ENCODE assay signal across 27 cellular contexts in the genomic region with DNA sequence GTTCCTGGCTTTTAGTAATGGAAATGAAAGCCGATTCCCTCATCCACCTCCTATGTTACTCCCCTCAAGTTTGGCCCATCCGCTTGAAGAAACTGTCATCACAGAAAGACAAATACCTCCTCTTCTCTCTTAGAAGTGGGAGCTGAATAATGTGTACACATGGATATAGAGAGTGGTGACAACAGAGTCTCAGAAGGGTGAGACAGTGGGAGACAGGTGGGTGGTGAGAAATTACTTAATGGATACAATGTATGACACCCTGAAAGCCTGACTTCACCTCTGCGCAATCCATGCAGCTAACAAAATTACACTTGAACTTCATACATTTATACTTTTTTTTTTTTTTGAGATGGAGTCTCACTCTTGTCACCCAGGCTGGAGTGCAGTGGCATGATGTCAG.
"Had no signal": no experiment of that assay in that cellular context is flagged by ENCODE, and none has a peak within 500 bp of the region (broad histone marks: within the 10 kb centered on the region; RNA-seq: fewer than 3 reads in every experiment).

No MANE protein-coding gene starts in this region.

- H3K4me3 ChIP-seq: coronary artery, dorsolateral prefrontal cortex had no signal

- H3K36me3 Mint-ChIP-seq: activated naive CD8-positive, alpha-beta T cell had no signal

- DNase-seq: activated CD4-positive, alpha-beta T cell treated with anti-CD3 and anti-CD28 coated beads for 36 hours; activated CD4-positive, alpha-beta T cell treated with anti-CD3 and anti-CD28 coated beads, Interleukin-2, amount 10 ng/mL, durations not matched to agents 24 days and 14 days; activated CD4-positive, alpha-beta T cell treated with anti-CD3 and anti-CD28 coated beads, Interleukin-2, amount 50 U/mL, for 4 hours; activated CD4-positive, CD25-positive, alpha-beta regulatory T cell; activated CD4-positive, CD25-positive, alpha-beta regulatory T cell treated with anti-CD3 and anti-CD28 coated beads, Interleukin-2, amount 50 U/mL, for 72 hours; activated CD8-positive, alpha-beta memory T cell treated with anti-CD3 and anti-CD28 coated beads for 24 hours; activated CD8-positive, alpha-beta T cell treated with anti-CD3 and anti-CD28 coated beads for 36 hours; activated effector memory CD4-positive, alpha-beta T cell treated with Interleukin-2 at 50 U/mL for 16 hours; activated gamma-delta T cell treated with Interleukin-2 at 50 U/mL for 16 hours; activated naive CD4-positive, alpha-beta T cell treated with anti-CD3 and anti-CD28 coated beads, Interleukin-2, amount 50 U/mL, for 16 hours; activated naive CD4-positive, alpha-beta T cell treated with Interleukin-2 at 50 U/mL for 16 hours; activated T-cell treated with anti-CD3 and anti-CD28 coated beads, Interleukin-2, amount 50 U/mL, for 4 hours; amniotic stem cell; anterior cingulate cortex; brain microvascular endothelial cell; dorsolateral prefrontal cortex; effector memory CD4-positive, alpha-beta T cell; endodermal cell; foreskin fibroblast; head of caudate nucleus; T-helper 2 cell had no signal

- H3K4me1 Mint-ChIP-seq: activated CD4-positive, alpha-beta T cell treated with anti-CD3 and anti-CD28 coated beads for 36 hours; activated CD4-positive, alpha-beta T cell treated with anti-CD3 and anti-CD28 coated beads, Interleukin-2, amount 10 ng/mL, durations not matched to agents 24 days and 14 days; activated T-helper 17 cell treated with anti-CD3 and anti-CD28 coated beads, Interleukin-2, amount 50 U/mL, for 72 hours; central memory CD8-positive, alpha-beta T cell had no signal

- H3K27ac ChIP-seq: brain microvascular endothelial cell, coronary artery, dorsolateral prefrontal cortex had no signal

- H3K27me3 Mint-ChIP-seq: activated CD4-positive, alpha-beta T cell treated with anti-CD3 and anti-CD28 coated beads for 36 hours; activated CD4-positive, alpha-beta T cell treated with anti-CD3 and anti-CD28 coated beads, Interleukin-2, amount 10 ng/mL, durations not matched to agents 24 days and 14 days; activated naive CD8-positive, alpha-beta T cell; dendritic cell treated with granulocyte-macrophage colony-stimulating factor and Interleukin-4, amounts not matched to agents 40 ng/mL and 50 ng/mL, for 4 days had no signal

- H3K4me3 Mint-ChIP-seq: activated CD4-positive, alpha-beta T cell treated with anti-CD3 and anti-CD28 coated beads for 36 hours; activated CD4-positive, alpha-beta T cell treated with anti-CD3 and anti-CD28 coated beads, Interleukin-2, amount 10 ng/mL, durations not matched to agents 24 days and 14 days; activated CD8-positive, alpha-beta T cell treated with anti-CD3 and anti-CD28 coated beads for 36 hours; activated naive CD8-positive, alpha-beta T cell; activated T-cell treated with anti-CD3 and anti-CD28 coated beads, Interleukin-2, amount 50 U/mL, for 4 hours; activated T-helper 17 cell treated with anti-CD3 and anti-CD28 coated beads, Interleukin-2, amount 50 U/mL, for 72 hours; central memory CD8-positive, alpha-beta T cell; dendritic cell treated with granulocyte-macrophage colony-stimulating factor and Interleukin-4, amounts not matched to agents 40 ng/mL and 50 ng/mL, for 4 days; endodermal cell had no signal

- H3K27ac Mint-ChIP-seq: activated CD4-positive, alpha-beta T cell treated with anti-CD3 and anti-CD28 coated beads for 36 hours; activated CD4-positive, alpha-beta T cell treated with anti-CD3 and anti-CD28 coated beads, Interleukin-2, amount 10 ng/mL, durations not matched to agents 24 days and 14 days; activated CD8-positive, alpha-beta T cell treated with anti-CD3 and anti-CD28 coated beads for 36 hours; activated naive CD8-positive, alpha-beta T cell; activated T-helper 17 cell treated with anti-CD3 and anti-CD28 coated beads, Interleukin-2, amount 50 U/mL, for 72 hours; dendritic cell treated with granulocyte-macrophage colony-stimulating factor and Interleukin-4, amounts not matched to agents 40 ng/mL and 50 ng/mL, for 4 days; endodermal cell had no signal

- H3K36me3 ChIP-seq: brain microvascular endothelial cell had no signal

- ATAC-seq: activated CD4-positive, alpha-beta T cell treated with anti-CD3 and anti-CD28 coated beads for 36 hours; activated CD8-positive, alpha-beta T cell treated with anti-CD3 and anti-CD28 coated beads for 36 hours; activated T-cell treated with anti-CD3 and anti-CD28 coated beads, Interleukin-2, amount 50 U/mL, for 4 hours; activated T-helper 17 cell treated with anti-CD3 and anti-CD28 coated beads, Interleukin-2, amount 50 U/mL, for 72 hours; esophagus mucosa had no signal

- H3K9me3 Mint-ChIP-seq: activated CD4-positive, alpha-beta T cell treated with anti-CD3 and anti-CD28 coated beads, Interleukin-2, amount 10 ng/mL, durations not matched to agents 24 days and 14 days; activated CD8-positive, alpha-beta T cell treated with anti-CD3 and anti-CD28 coated beads for 36 hours; activated T-cell treated with anti-CD3 and anti-CD28 coated beads, Interleukin-2, amount 50 U/mL, for 4 hours; activated T-helper 17 cell treated with anti-CD3 and anti-CD28 coated beads, Interleukin-2, amount 50 U/mL, for 72 hours; central memory CD8-positive, alpha-beta T cell; dendritic cell treated with granulocyte-macrophage colony-stimulating factor and Interleukin-4, amounts not matched to agents 40 ng/mL and 50 ng/mL, for 4 days; endodermal cell had no signal

- H3K27me3 ChIP-seq: brain microvascular endothelial cell, dorsolateral prefrontal cortex had no signal
